ENCODE assay signal across 8 cellular contexts in the genomic region with DNA sequence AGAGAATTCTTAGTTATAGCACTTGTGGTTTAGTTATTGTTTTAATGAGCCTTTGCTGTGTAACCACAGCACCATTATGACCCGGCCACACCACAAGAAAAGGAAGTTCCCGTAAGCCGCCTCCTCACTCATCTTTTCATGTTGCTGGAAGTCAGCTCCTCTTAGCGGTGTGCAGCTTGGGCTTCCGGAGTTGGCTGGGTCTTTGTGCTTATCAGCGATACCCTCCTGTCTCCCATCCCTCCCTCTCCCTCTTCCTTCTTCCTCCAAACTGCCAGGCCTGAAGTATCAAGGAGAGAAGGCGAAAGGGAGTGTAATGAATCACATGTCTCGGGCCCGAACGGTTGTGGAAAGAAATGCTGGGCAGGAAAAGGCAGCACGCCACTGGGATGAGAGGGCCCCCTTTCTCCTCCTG.
DNase-seq lines count a peak whose midpoint lies in the region; ATAC-seq and TF ChIP-seq lines count a peak whose summit lies in the region.

No MANE protein-coding gene starts in this region.

- DNase-seq in A172 (ENCODE audit: low spot score): peak; percentile 9
- DNase-seq in activated CD4-positive, alpha-beta T cell treated with anti-CD3 and anti-CD28 coated beads, Interleukin-2, amount 50 U/mL, for 4 hours: peak; percentile 12 to 13
- peak; percentile 34 for DNase-seq in left kidney (ENCODE audit: low read depth, low spot score)
- DNase-seq in NCI-H2196 (lab: John Stamatoyannopoulos, UW; ENCODE audit: unreplicated experiment): no peak
- DNase-seq in tibial artery: no peak
- no peak for DNase-seq in BE2C

- H3K9me3 ChIP-seq in tibial artery (no peaks in the 10 kb centered on the region), BE2C (no peaks in the 10 kb centered on the region)

- no peak overlapping the region for H3K27ac ChIP-seq in tibial artery

- H3K4me1 ChIP-seq in tibial artery: no peaks in the 10 kb centered on the region
- peaks cover 5% of the 10 kb centered on the region for H3K4me1 ChIP-seq in BE2C

- ATAC-seq in GM19328 (IDR thresholded peaks at IDR 0.05; ENCODE audit: unreplicated experiment) (peak; percentile 73), HG03342 (IDR thresholded peaks at IDR 0.05; ENCODE audit: unreplicated experiment) (peak; percentile 77)

- no peak for TF ChIP-seq CTCF in tibial artery (IDR thresholded peaks at IDR 0.05)
- TF ChIP-seq CTCF in BE2C (IDR thresholded peaks at IDR 0.05; ENCODE audit: low read depth, low read length): no peak

- H3K36me3 ChIP-seq in tibial artery (no peaks in the 10 kb centered on the region), BE2C (no peaks in the 10 kb centered on the region)

- no peak overlapping the region for H3K4me3 ChIP-seq in tibial artery
- no peak overlapping the region for H3K4me3 ChIP-seq in BE2C (ENCODE audit: low read depth, low read length)

- intact Hi-C loops in tibial artery (cut with DNase I; ENCODE audit: low total_unique reads): no loop called here

- H3K27me3 ChIP-seq in tibial artery (no peaks in the 10 kb centered on the region), BE2C (no peaks in the 10 kb centered on the region)

Comparison
In these comparisons a context has a peak if more than half of its experiments do, and no peak if none do; other contexts are left out.
1. DNase-seq: peak in A172 (single experiment), activated CD4-positive, alpha-beta T cell treated with anti-CD3 and anti-CD28 coated beads, Interleukin-2, amount 50 U/mL, for 4 hours (2 of 2) and left kidney (single experiment); none in NCI-H2196 (single experiment), tibial artery (0 of 2) and BE2C (single experiment).